8 cellular contexts compared by ENCODE assay signal in genomic region chr10:70477661-70478162, GRCh38. TPM values are rescaled to one million over a fixed set of nuclear protein-coding genes. Genes with fewer than 3 reads are reported as not detected.
DNase-seq lines count a peak whose midpoint lies in the region; ATAC-seq and TF ChIP-seq lines count a peak whose summit lies in the region.

No MANE protein-coding gene starts in this region.

- in situ Hi-C loops in KBM-7 (cut with MboI; ENCODE audit: low pct_unique_long_range_greater_than_20kb, low sequenced_read_pairs): no loop called here

- H3K27ac ChIP-seq in ovary: peak overlapping the region; percentile 4 to 71
- peak overlapping the region in 1 of 4 donors; percentile 78 for H3K27ac ChIP-seq in tibial nerve

- TF ChIP-seq EP300 in ovary (IDR thresholded peaks at IDR 0.05) (no peak), tibial nerve (IDR thresholded peaks at IDR 0.05) (no peak)

- DNase-seq in BE2C (peak; percentile 29), KBM-7 (peak; percentile 38), ovary (peak; percentile 53 to 73 (median 71)), tibial nerve (ENCODE audit: low spot score in 2 of 2) (no peak), AML-193 (lab: John Stamatoyannopoulos, UW) (no peak)
- peak; percentile 44 for DNase-seq in activated CD8-positive, alpha-beta memory T cell treated with anti-CD3 and anti-CD28 coated beads, Interleukin-2, amount 50 U/mL, for 24 hours (ENCODE audit: extremely low read depth)

- H3K4me1 ChIP-seq in BE2C: no peaks in the 10 kb centered on the region; the same call in 1 of the 2 replicates
- H3K4me1 ChIP-seq in ovary (ENCODE audit: insufficient read depth): peaks cover 20% of the 10 kb centered on the region
- H3K4me1 ChIP-seq in tibial nerve: peaks cover 0 to 46% (median 14%) of the 10 kb centered on the region in 4 donors

- H3K4me3 ChIP-seq in BE2C (ENCODE audit: low read depth, low read length) (peak overlapping the region; percentile 50), ovary (peak overlapping the region; percentile 50), tibial nerve (peak overlapping the region; percentile 40 to 75 (median 60))

- H3K9me3 ChIP-seq in BE2C: no peaks in the 10 kb centered on the region
- no peaks in the 10 kb centered on the region for H3K9me3 ChIP-seq in ovary
- no peaks in the 10 kb centered on the region for H3K9me3 ChIP-seq in tibial nerve

- TF ChIP-seq POLR2A in ovary (IDR thresholded peaks at IDR 0.05): no peak
- TF ChIP-seq POLR2A in tibial nerve (IDR thresholded peaks at IDR 0.05): no peak

- TF ChIP-seq CTCF in BE2C (IDR thresholded peaks at IDR 0.05; ENCODE audit: low read depth, low read length) (no peak), ovary (IDR thresholded peaks at IDR 0.05) (no peak), tibial nerve (IDR thresholded peaks at IDR 0.05) (no peak)

- WGBS in ovary, 3 donors: 7 to 9% (median 9%) methylated on average over 26 to 27 of the region's 27 CpGs
- 21 to 22% methylated on average over 15 to 23 of the region's 27 CpGs for WGBS in tibial nerve, 2 donors

- H3K27me3 ChIP-seq in BE2C (no peaks in the 10 kb centered on the region; the same call in none of the 2 replicates), ovary (no peaks in the 10 kb centered on the region), tibial nerve (no peaks in the 10 kb centered on the region)

- intact Hi-C loops in ovary (cut with DNase I): no loop called here

- ATAC-seq in esophagus mucosa (peak; percentile 71), HG02884 (IDR thresholded peaks at IDR 0.05; ENCODE audit: unreplicated experiment) (no peak)

- H3K36me3 ChIP-seq in BE2C (no peaks in the 10 kb centered on the region), ovary (no peaks in the 10 kb centered on the region), tibial nerve (no peaks in the 10 kb centered on the region)

RNA-seq across cellular contexts. Expression of gene PALD1, which starts 0.9 kb away (rescaled TPM):
- polyA plus RNA-seq in BE2C (2012; ENCODE audit: insufficient read depth, insufficient read length, low read depth): 10.1 TPM
- 4.6 TPM for total RNA-seq in esophagus mucosa
- 10 to 100 TPM in 2 of 7 donors, 1 to 10 TPM in 5; 3.3 to 10.5 (median 6.8) TPM for total RNA-seq in ovary
- 1 to 10 TPM; 2.2 to 7.5 TPM for polyA plus RNA-seq in ovary
- total RNA-seq in tibial nerve: 10 to 100 TPM in 2 of 4 donors, 1 to 10 TPM in 2; 5.4 to 10.9 (median 9.2) TPM

RNA-seq across cellular contexts. Expression of gene NODAL, which starts 36.2 kb away (rescaled TPM):
- not detected for polyA plus RNA-seq in BE2C (2012; ENCODE audit: insufficient read depth, insufficient read length, low read depth)
- total RNA-seq in esophagus mucosa (0.48 TPM), ovary (not detected), tibial nerve (not detected)
- under 1 TPM in 1 of 2 donors, not detected in 1; 0.04 TPM for polyA plus RNA-seq in ovary

Comparison
In these comparisons a context has a peak if more than half of its experiments do, and no peak if none do; other contexts are left out.
1. DNase-seq: peak in BE2C (single experiment), KBM-7 (single experiment), activated CD8-positive, alpha-beta memory T cell treated with anti-CD3 and anti-CD28 coated beads, Interleukin-2, amount 50 U/mL, for 24 hours (single experiment) and ovary (5 of 5); none in tibial nerve (0 of 2) and AML-193 (0 of 2).
2. Peak in every context shown above with its lines, with median percentiles within 50 percentile points of each other: H3K4me3 ChIP-seq.